In genomic region chr6:156449128-156449527, GRCh38 we compare ENCODE assay signal across 20 cellular contexts.
DNase-seq lines count a peak whose midpoint lies in the region; ATAC-seq, FAIRE-seq and TF ChIP-seq lines count a peak whose summit lies in the region.
"Had no signal": no experiment of that assay in that cellular context is flagged by ENCODE, and none has a peak within 500 bp of the region (broad histone marks: within the 10 kb centered on the region; RNA-seq: fewer than 3 reads in every experiment).

No MANE protein-coding gene starts in this region.

- H2AFZ ChIP-seq in mammary epithelial cell (ENCODE audit: low read depth, low read length), result no peak overlapping the region

- ATAC-seq in pancreas, result peak; percentile 64 to 91 (median 83)
- no peak for ATAC-seq in T-cell (replicated peaks in 1 of 4)
- ATAC-seq in HG03571 (IDR thresholded peaks at IDR 0.05; ENCODE audit: unreplicated experiment), result no peak
- ATAC-seq: stimulated activated memory B cell treated with anti-CD40 and anti-IgM and Interleukin-4, amounts not matched to agents 10 μg/mL and 1 μg/mL and 100 μg/mL, for 72 hours had no signal

- peaks cover 0 to 2% (median 0%) of the 10 kb centered on the region in 3 donors for H3K4me1 Mint-ChIP-seq in T-cell
- H3K4me1 Mint-ChIP-seq: activated CD4-positive, alpha-beta T cell treated with anti-CD3 and anti-CD28 coated beads, Interleukin-2, amount 10 ng/mL, durations not matched to agents 24 days and 14 days; nephron had no signal

- POLR2A ChIA-PET in T-cell (lab: Charles Lee), result no interaction called here

- dilution Hi-C loops in mammary epithelial cell (cut with HindIII; ENCODE audit: low sequenced_read_pairs), result no loop called here

- H3K4me3 ChIP-seq in mammary epithelial cell (replicated peaks in 1 of 3; ENCODE audit: insufficient read depth in 1 of 3, low read depth in 2 of 3, low read length in 3 of 3) (no peak overlapping the region), pancreas (no peak overlapping the region)
- H3K4me3 ChIP-seq: tibial nerve had no signal

- H3K9me3 ChIP-seq in mammary epithelial cell (replicated peaks; ENCODE audit: insufficient read depth, low read length), result no peaks in the 10 kb centered on the region
- H3K9me3 ChIP-seq in pancreas, result no peaks in the 10 kb centered on the region
- H3K9me3 ChIP-seq: SK-N-SH, tibial nerve had no signal

- no TSS peak for BruUV-seq in mammary epithelial cell (replicated peaks; lab: Mats Ljungman, UMichigan)

- FAIRE-seq in pancreas (lab: Jason Lieb, UNC), result no peak

- H4K20me1 ChIP-seq in mammary epithelial cell (ENCODE audit: insufficient read depth, low read length), result no peaks in the 10 kb centered on the region

- no peak overlapping the region for H3K27ac ChIP-seq in mammary epithelial cell (ENCODE audit: insufficient read depth, low read depth, low read length)
- no peak overlapping the region for H3K27ac ChIP-seq in pancreas
- H3K27ac ChIP-seq: tibial nerve had no signal

- no peaks in the 10 kb centered on the region for H3K79me2 ChIP-seq in mammary epithelial cell (ENCODE audit: insufficient read depth, low read length)

- DNase-seq in M059J (ENCODE audit: low read depth), result peak; percentile 18
- peak; percentile 65 for DNase-seq in NCI-H2029 treated with DMSO at 0.1 percent for 48 hours (lab: John Stamatoyannopoulos, UW)
- DNase-seq in mammary epithelial cell, result peak; percentile 8
- peak in 3 of 6 donors; percentile 33 to 43 (median 33) for DNase-seq in pancreas
- DNase-seq in T-cell, result no peak
- no peak for DNase-seq in GM10266 (ENCODE audit: extremely low spot score)
- DNase-seq: activated CD4-positive, alpha-beta T cell treated with anti-CD3 and anti-CD28 coated beads, Interleukin-2, amount 10 ng/mL, durations not matched to agents 24 days and 14 days; activated CD8-positive, alpha-beta memory T cell treated with anti-CD3 and anti-CD28 coated beads, Interleukin-2, amount 50 U/mL, for 48 hours; activated naive CD4-positive, alpha-beta T cell; dermis blood vessel endothelial cell; erythroblast; IMR-90; mesenchymal stem cell; NCI-H226; SK-N-SH had no signal

- peaks cover 0 to 10% (median 0%) of the 10 kb centered on the region in 3 donors for H3K9me3 Mint-ChIP-seq in T-cell
- H3K9me3 Mint-ChIP-seq: activated CD4-positive, alpha-beta T cell treated with anti-CD3 and anti-CD28 coated beads, Interleukin-2, amount 10 ng/mL, durations not matched to agents 24 days and 14 days had no signal

- intact Hi-C loops in mammary epithelial cell (cut with micrococcal nuclease) (no loop called here), pancreas (cut with DNase I) (no loop called here)

- no peak overlapping the region for H3K4me3 Mint-ChIP-seq in T-cell
- H3K4me3 Mint-ChIP-seq: activated CD4-positive, alpha-beta T cell treated with anti-CD3 and anti-CD28 coated beads, Interleukin-2, amount 10 ng/mL, durations not matched to agents 24 days and 14 days; nephron; stimulated activated memory B cell treated with anti-CD40 and anti-IgM and Interleukin-4, amounts not matched to agents 10 μg/mL and 1 μg/mL and 100 μg/mL, for 72 hours had no signal

- no peak overlapping the region for H3K27ac Mint-ChIP-seq in T-cell
- H3K27ac Mint-ChIP-seq: activated CD4-positive, alpha-beta T cell treated with anti-CD3 and anti-CD28 coated beads, Interleukin-2, amount 10 ng/mL, durations not matched to agents 24 days and 14 days; nephron; progenitor cell of endocrine pancreas; stimulated activated memory B cell treated with anti-CD40 and anti-IgM and Interleukin-4, amounts not matched to agents 10 μg/mL and 1 μg/mL and 100 μg/mL, for 72 hours had no signal

- TF ChIP-seq CTCF in mammary epithelial cell (conservative IDR thresholded peaks at IDR 0.05 in 1 of 2, IDR thresholded peaks at IDR 0.05 in 1 of 2; ENCODE audit: extremely low read depth in 1 of 2, insufficient read depth in 1 of 2, low read depth in 1 of 2, low read length in 2 of 2), result peak in 1 of 2 donors; percentile 31
- TF ChIP-seq CTCF in pancreas (IDR thresholded peaks at IDR 0.05), result no peak
- no peak for TF ChIP-seq CTCF in GM10266 (IDR thresholded peaks at IDR 0.05; ENCODE audit: control insufficient read depth, insufficient read depth, low read depth, missing control alignments)

- CTCF ChIA-PET in mammary epithelial cell (lab: Charles Lee; ENCODE audit: low non-redundant PET), result no interaction called here
- CTCF ChIA-PET in T-cell (lab: Charles Lee), result no interaction called here

- WGBS in mammary epithelial cell (ENCODE audit: low coverage, missing lambda C conversion rate), result 2% methylated on average over 4 of the region's 4 CpGs
- 30 to 32% methylated on average over 4 of the region's 4 CpGs for WGBS in pancreas, 2 donors

- H3K36me3 ChIP-seq in mammary epithelial cell (ENCODE audit: insufficient read depth, low read length) (no peaks in the 10 kb centered on the region), pancreas (no peaks in the 10 kb centered on the region)
- H3K36me3 ChIP-seq: tibial nerve had no signal

- in situ Hi-C loops in mammary epithelial cell (cut with MboI; ENCODE audit: low sequenced_read_pairs in 2 of 2), result no loop called here

- H3K27me3 Mint-ChIP-seq in T-cell, result peaks cover 2 to 3% of the 10 kb centered on the region in 2 donors
- H3K27me3 Mint-ChIP-seq: activated CD4-positive, alpha-beta T cell treated with anti-CD3 and anti-CD28 coated beads, Interleukin-2, amount 10 ng/mL, durations not matched to agents 24 days and 14 days; progenitor cell of endocrine pancreas had no signal

- H3K27me3 ChIP-seq in mammary epithelial cell (ENCODE audit: insufficient read depth, low read length) (no peaks in the 10 kb centered on the region), pancreas (no peaks in the 10 kb centered on the region)
- H3K27me3 ChIP-seq: tibial nerve had no signal

- H3K9ac ChIP-seq in mammary epithelial cell (ENCODE audit: insufficient read depth, low read length), result no peak overlapping the region
- H3K9ac ChIP-seq: SK-N-SH had no signal

- no peak overlapping the region for H3K4me2 ChIP-seq in mammary epithelial cell (ENCODE audit: insufficient read depth, low read depth, low read length)
- H3K4me2 ChIP-seq: SK-N-SH had no signal

- H3K4me1 ChIP-seq in mammary epithelial cell (ENCODE audit: insufficient read depth, low read length) (no peaks in the 10 kb centered on the region), pancreas (no peaks in the 10 kb centered on the region)
- H3K4me1 ChIP-seq: tibial nerve had no signal

- no peaks in the 10 kb centered on the region for H3K36me3 Mint-ChIP-seq in T-cell
- H3K36me3 Mint-ChIP-seq: stimulated activated memory B cell treated with anti-CD40 and anti-IgM and Interleukin-4, amounts not matched to agents 10 μg/mL and 1 μg/mL and 100 μg/mL, for 72 hours had no signal

Comparison
In these comparisons a context has a peak if more than half of its experiments do, and no peak if none do; other contexts are left out.
1. DNase-seq: peak in M059J (single experiment), NCI-H2029 treated with DMSO at 0.1 percent for 48 hours (single experiment) and mammary epithelial cell (single experiment); none in T-cell (0 of 34) and GM10266 (single experiment).
2. ATAC-seq: peak in pancreas (4 of 4); none in T-cell (0 of 4) and HG03571 (single experiment).